ENCODE assay signal across 1 cellular context in genomic region chr7:107914834-107915233, GRCh38.
TF ChIP-seq lines count a peak whose summit lies in the region.

No MANE protein-coding gene starts in this region.

TF ChIP-seq in HepG2, 621 proteins besides CTCF, POLR2A, EP300 and RAD21:
- TF ChIP-seq ZBTB21 (CRISPR knock-in tag; IDR thresholded peaks at IDR 0.05): no peak
- TF ChIP-seq, protein P1, sequence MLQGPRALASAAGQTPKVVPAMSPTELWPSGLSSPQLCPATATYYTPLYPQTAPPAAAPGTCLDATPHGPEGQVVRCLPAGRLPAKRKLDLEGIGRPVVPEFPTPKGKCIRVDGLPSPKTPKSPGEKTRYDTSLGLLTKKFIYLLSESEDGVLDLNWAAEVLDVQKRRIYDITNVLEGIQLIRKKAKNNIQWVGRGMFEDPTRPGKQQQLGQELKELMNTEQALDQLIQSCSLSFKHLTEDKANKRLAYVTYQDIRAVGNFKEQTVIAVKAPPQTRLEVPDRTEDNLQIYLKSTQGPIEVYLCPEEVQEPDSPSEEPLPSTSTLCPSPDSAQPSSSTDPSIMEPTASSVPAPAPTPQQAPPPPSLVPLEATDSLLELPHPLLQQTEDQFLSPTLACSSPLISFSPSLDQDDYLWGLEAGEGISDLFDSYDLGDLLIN (CRISPR knock-in tag; IDR thresholded peaks at IDR 0.05; ENCODE audit: borderline replicate concordance): no peak
- TF ChIP-seq EEA1 (CRISPR knock-in tag; IDR thresholded peaks at IDR 0.05; ENCODE audit: borderline replicate concordance): no peak
- TF ChIP-seq TARDBP (CRISPR knock-in tag; IDR thresholded peaks at IDR 0.05): no peak
- no peak for TF ChIP-seq CHCHD3 (CRISPR knock-in tag; IDR thresholded peaks at IDR 0.05)
- no peak for TF ChIP-seq ELF1 (CRISPR knock-in tag; IDR thresholded peaks at IDR 0.05)
TF ChIP-seq in HepG2: peak in this region for 0.
